14 cellular contexts compared by ENCODE assay signal in genomic region chr4:186942745-186943606, GRCh38.
DNase-seq lines count a peak whose midpoint lies in the region; ATAC-seq and TF ChIP-seq lines count a peak whose summit lies in the region.
"Had no signal": no experiment of that assay in that cellular context is flagged by ENCODE, and none has a peak within 500 bp of the region (broad histone marks: within the 10 kb centered on the region; RNA-seq: fewer than 3 reads in every experiment).

No MANE protein-coding gene starts in this region.

- DNase-seq in NCI-H345 (lab: John Stamatoyannopoulos, UW) (peak; percentile 19), NCI-H345 treated with DMSO at 0.1 percent for 48 hours (lab: John Stamatoyannopoulos, UW; ENCODE audit: unreplicated experiment) (no peak), RPMI8226 (peak; percentile 7), fibroblast of villous mesenchyme (ENCODE audit: low read depth) (peak; percentile 66), sigmoid colon (peak; percentile 73), SIG-M5 (lab: John Stamatoyannopoulos, UW) (no peak), HuH-7.5 (ENCODE audit: low spot score) (no peak)
- DNase-seq: activated CD4-positive, alpha-beta T cell treated with anti-CD3 and anti-CD28 coated beads, Interleukin-2, amount 50 U/mL, for 1 hour; endodermal cell; SW 1271; upper lobe of left lung had no signal

- TF ChIP-seq POLR2A in sigmoid colon (IDR thresholded peaks at IDR 0.05): no peak

- no peak for TF ChIP-seq EP300 in sigmoid colon (IDR thresholded peaks at IDR 0.05)

- intact Hi-C loops in sigmoid colon (cut with DNase I): no loop called here

- WGBS in sigmoid colon, 2 donors: 36 to 50% methylated on average over 7 of the region's 7 CpGs

- TF ChIP-seq CTCF in fibroblast of villous mesenchyme (IDR thresholded peaks at IDR 0.05; ENCODE audit: insufficient read depth, low read depth, low read length) (no peak), sigmoid colon (IDR thresholded peaks at IDR 0.05) (no peak)

- no peak overlapping the region for H3K4me3 ChIP-seq in fibroblast of villous mesenchyme (ENCODE audit: low read depth, low read length)
- H3K4me3 ChIP-seq in sigmoid colon: no peak overlapping the region
- H3K4me3 ChIP-seq: pancreas, upper lobe of left lung had no signal

- H3K4me1 ChIP-seq in sigmoid colon: peaks cover 0 to 14% (median 9%) of the 10 kb centered on the region in 4 donors
- H3K4me1 ChIP-seq: upper lobe of left lung had no signal

- H3K9me3 ChIP-seq in sigmoid colon: no peaks in the 10 kb centered on the region
- H3K9me3 ChIP-seq: pancreas, upper lobe of left lung had no signal

- peak overlapping the region in 1 of 4 donors; percentile 13 for H3K27ac ChIP-seq in sigmoid colon
- H3K27ac ChIP-seq: 22Rv1, pancreas, upper lobe of left lung had no signal

- H3K27me3 ChIP-seq in sigmoid colon: no peaks in the 10 kb centered on the region
- H3K27me3 ChIP-seq: pancreas, upper lobe of left lung had no signal

- no peak for ATAC-seq in HG02973 (IDR thresholded peaks at IDR 0.05; ENCODE audit: unreplicated experiment)
- ATAC-seq: pancreas had no signal

- no peaks in the 10 kb centered on the region for H3K36me3 ChIP-seq in sigmoid colon
- H3K36me3 ChIP-seq: pancreas, upper lobe of left lung had no signal

Comparison
In these comparisons a context has a peak if more than half of its experiments do, and no peak if none do; other contexts are left out.
1. DNase-seq: peak in NCI-H345 (single experiment), RPMI8226 (single experiment), fibroblast of villous mesenchyme (single experiment) and sigmoid colon (single experiment); none in NCI-H345 treated with DMSO at 0.1 percent for 48 hours (single experiment), SIG-M5 (single experiment) and HuH-7.5 (single experiment).